In genomic region chr4:3833326-3833989, GRCh38 we compare ENCODE assay signal across 16 cellular contexts.
DNase-seq lines count a peak whose midpoint lies in the region; FAIRE-seq and TF ChIP-seq lines count a peak whose summit lies in the region.
"Had no signal": no experiment of that assay in that cellular context is flagged by ENCODE, and none has a peak within 500 bp of the region (broad histone marks: within the 10 kb centered on the region; RNA-seq: fewer than 3 reads in every experiment).

No MANE protein-coding gene starts in this region.

- H3K9ac ChIP-seq in BLaER1 treated with 17β-estradiol and CSF1 and Interleukin-3, amounts not matched to agents 10 nM and 100 nM: no peak overlapping the region
- H3K9ac ChIP-seq in kidney (ENCODE audit: low read length in 2 of 2): no peak overlapping the region

- H3K4me3 ChIP-seq in BLaER1 treated with 17β-estradiol and CSF1 and Interleukin-3, amounts not matched to agents 10 nM and 100 nM: no peak overlapping the region
- H3K4me3 ChIP-seq in SJCRH30 (peak overlapping the region; percentile 41; the same call in 1 of the 2 replicates), kidney (ENCODE audit: low read length in 2 of 2) (no peak overlapping the region), osteoblast (ENCODE audit: insufficient read depth, low read length) (no peak overlapping the region)
- H3K4me3 ChIP-seq: A549, GM23338 had no signal

- DNase-seq in SJCRH30 (no peak), kidney (peak; percentile 33), osteoblast (ENCODE audit: insufficient read length, low spot score, missing footprints) (peak; percentile 54), GM03348 (ENCODE audit: low spot score) (no peak), DMS 273 treated with DMSO at 0.1 percent for 48 hours (lab: John Stamatoyannopoulos, UW) (no peak)
- DNase-seq: BE2C; CD4-positive, CD25-positive, alpha-beta regulatory T cell; DMS79 treated with DMSO at 0.1 percent for 48 hours; EL; H9 had no signal

- 0 out of 22 replicates have a peak, but pooled peaks cover 0 to 5% (median 0%) of the 10 kb centered on the region in 11 experiments for H3K9me3 ChIP-seq in BLaER1 treated with 17β-estradiol and CSF1 and Interleukin-3, amounts not matched to agents 10 nM and 100 nM (replicated peaks in 1 of 11)
- H3K9me3 ChIP-seq in SJCRH30 (replicated peaks) (no peaks in the 10 kb centered on the region), kidney (ENCODE audit: control insufficient read depth in 1 of 2, low read length in 2 of 2) (no peaks in the 10 kb centered on the region), osteoblast (ENCODE audit: low read depth, low read length) (no peaks in the 10 kb centered on the region)
- H3K9me3 ChIP-seq: A549, BE2C had no signal

- no peak overlapping the region for H3K27ac ChIP-seq in BLaER1 treated with 17β-estradiol and CSF1 and Interleukin-3, amounts not matched to agents 10 nM and 100 nM
- no peak overlapping the region for H3K27ac ChIP-seq in SJCRH30
- no peak overlapping the region for H3K27ac ChIP-seq in kidney (ENCODE audit: low read depth in 2 of 2, low read length in 2 of 2)
- H3K27ac ChIP-seq in osteoblast (ENCODE audit: low read depth, low read length): no peak overlapping the region
- H3K27ac ChIP-seq: A549 had no signal

- intact Hi-C loops in kidney (cut with DNase I): no loop called here

- TF ChIP-seq CTCF in kidney (IDR thresholded peaks at IDR 0.05; ENCODE audit: borderline replicate concordance, extremely low read depth, insufficient read depth): no peak
- no peak for TF ChIP-seq CTCF in osteoblast (IDR thresholded peaks at IDR 0.05; ENCODE audit: extremely low read depth, low read depth, low read length)

- no peaks in the 10 kb centered on the region for H3K79me2 ChIP-seq in osteoblast (ENCODE audit: insufficient read depth, low read length)

- peak overlapping the region in 8 of 11 experiments; percentile 52 to 76 (median 66); a peak in 14 of 22 replicates for H3K4me2 ChIP-seq in BLaER1 treated with 17β-estradiol and CSF1 and Interleukin-3, amounts not matched to agents 10 nM and 100 nM
- no peak overlapping the region for H3K4me2 ChIP-seq in osteoblast (ENCODE audit: insufficient read depth, low read length)
- H3K4me2 ChIP-seq: A549, GM23338 had no signal

- peaks cover 0 to 14% (median 0%) of the 10 kb centered on the region in 11 experiments; a peak in 9 of 22 replicates for H3K27me3 ChIP-seq in BLaER1 treated with 17β-estradiol and CSF1 and Interleukin-3, amounts not matched to agents 10 nM and 100 nM
- H3K27me3 ChIP-seq in SJCRH30 (no peaks in the 10 kb centered on the region), osteoblast (ENCODE audit: insufficient read depth, low read length) (peaks cover 15% of the 10 kb centered on the region)
- H3K27me3 ChIP-seq: BE2C had no signal

- no peak for FAIRE-seq in kidney (lab: Jason Lieb, UNC)
- FAIRE-seq: A549, G401.6, GM12892, HTR-8/SVneo had no signal

- peaks cover 0 to 67% (median 49%) of the 10 kb centered on the region in 10 experiments; a peak in 19 of 20 replicates for H3K4me1 ChIP-seq in BLaER1 treated with 17β-estradiol and CSF1 and Interleukin-3, amounts not matched to agents 10 nM and 100 nM
- peaks cover 70% of the 10 kb centered on the region for H3K4me1 ChIP-seq in SJCRH30
- H3K4me1 ChIP-seq in kidney (ENCODE audit: control insufficient read depth in 1 of 2, insufficient read depth in 1 of 2, low read depth in 1 of 2, low read length in 2 of 2): peaks cover 5 to 9% of the 10 kb centered on the region in 2 donors
- H3K4me1 ChIP-seq in osteoblast (ENCODE audit: insufficient read depth, low read length): no peaks in the 10 kb centered on the region
- H3K4me1 ChIP-seq: A549 had no signal

- H2AFZ ChIP-seq in osteoblast (ENCODE audit: low read length): no peak overlapping the region
- H2AFZ ChIP-seq: GM23338 had no signal

- H4K20me1 ChIP-seq in BLaER1 treated with 17β-estradiol and CSF1 and Interleukin-3, amounts not matched to agents 10 nM and 100 nM: peaks cover 0 to 27% (median 0%) of the 10 kb centered on the region in 11 experiments; a peak in 8 of 22 replicates
- no peaks in the 10 kb centered on the region for H4K20me1 ChIP-seq in osteoblast (ENCODE audit: insufficient read depth, low read length)

- no peaks in the 10 kb centered on the region for H3K36me3 ChIP-seq in BLaER1 treated with 17β-estradiol and CSF1 and Interleukin-3, amounts not matched to agents 10 nM and 100 nM
- H3K36me3 ChIP-seq in SJCRH30: no peaks in the 10 kb centered on the region
- no peaks in the 10 kb centered on the region for H3K36me3 ChIP-seq in kidney (ENCODE audit: control insufficient read depth in 1 of 2, insufficient read depth in 2 of 2, low read length in 2 of 2)
- H3K36me3 ChIP-seq in osteoblast (ENCODE audit: insufficient read depth, low read length): no peaks in the 10 kb centered on the region
- H3K36me3 ChIP-seq: BE2C had no signal

Comparison
In these comparisons a context has a peak if more than half of its experiments do, and no peak if none do; other contexts are left out.
1. DNase-seq: peak in kidney (single experiment) and osteoblast (single experiment); none in SJCRH30 (0 of 2), GM03348 (single experiment) and DMS 273 treated with DMSO at 0.1 percent for 48 hours (single experiment).